Comparison of ENCODE assay signal across 8 cellular contexts in genomic region chr3:195271116-195271858, GRCh38. TPM values are rescaled to one million over a fixed set of nuclear protein-coding genes. Genes with fewer than 3 reads are reported as not detected.
A peak's percentile ranks its signal among the peaks of the same experiment; 100 is the strongest.
DNase-seq lines count a peak whose midpoint lies in the region; ATAC-seq, FAIRE-seq and TF ChIP-seq lines count a peak whose summit lies in the region.

A gene with protein sequence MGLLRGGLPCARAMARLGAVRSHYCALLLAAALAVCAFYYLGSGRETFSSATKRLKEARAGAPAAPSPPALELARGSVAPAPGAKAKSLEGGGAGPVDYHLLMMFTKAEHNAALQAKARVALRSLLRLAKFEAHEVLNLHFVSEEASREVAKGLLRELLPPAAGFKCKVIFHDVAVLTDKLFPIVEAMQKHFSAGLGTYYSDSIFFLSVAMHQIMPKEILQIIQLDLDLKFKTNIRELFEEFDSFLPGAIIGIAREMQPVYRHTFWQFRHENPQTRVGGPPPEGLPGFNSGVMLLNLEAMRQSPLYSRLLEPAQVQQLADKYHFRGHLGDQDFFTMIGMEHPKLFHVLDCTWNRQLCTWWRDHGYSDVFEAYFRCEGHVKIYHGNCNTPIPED (minus strand): TSS chr3:195271159. CDS start chr3:195271058, 101 bp downstream.

- intact Hi-C loops in breast epithelium (cut with DNase I; ENCODE audit: low total_unique reads): no loop called here

- 0% methylated on average over 52 to 62 of the region's 62 CpGs for WGBS in small intestine, 3 donors

- H3K4me3 ChIP-seq in AG04450 (ENCODE audit: low read depth, low read length) (peak within 1 kb of the TSS; percentile 81), breast epithelium (peak within 1 kb of the TSS; percentile 63 to 95 (median 72)), small intestine (ENCODE audit: low read depth in 1 of 2, low read length in 2 of 2) (peak within 1 kb of the TSS; percentile 66 to 70)

- DNase-seq in AG04450 (ENCODE audit: low read depth, low spot score) (no peak), NCI-H2171 (lab: John Stamatoyannopoulos, UW) (peak; percentile 83), breast epithelium (ENCODE audit: low spot score in 2 of 2) (peak; percentile 63 to 83), iPS-NIHi11 (ENCODE audit: low spot score) (peak; percentile 94), small intestine (peak; percentile 88)

- ATAC-seq in GM18868 (IDR thresholded peaks at IDR 0.05; ENCODE audit: unreplicated experiment) (peak; percentile 79), HG03108 (IDR thresholded peaks at IDR 0.05; ENCODE audit: unreplicated experiment) (peak; percentile 84)

- H3K27ac ChIP-seq in AG04450 (ENCODE audit: low read depth, low read length) (peak within 1 kb of the TSS; percentile 39), VCaP (peak within 1 kb of the TSS; percentile 80), breast epithelium (peak within 1 kb of the TSS; percentile 14 to 70), small intestine (ENCODE audit: low read depth in 1 of 2, low read length in 1 of 2) (peak within 1 kb of the TSS; percentile 77 to 88)

- TF ChIP-seq POLR2A in breast epithelium (IDR thresholded peaks at IDR 0.05): no peak

- H3K27me3 ChIP-seq in AG04450 (ENCODE audit: control insufficient read depth, insufficient read depth, low read length) (no peaks in the 10 kb centered on the region), breast epithelium (no peaks in the 10 kb centered on the region), small intestine (ENCODE audit: control insufficient read depth in 2 of 2, insufficient read depth in 2 of 2, low read length in 2 of 2) (no peaks in the 10 kb centered on the region)

- peaks cover 0 to 8% of the 10 kb centered on the region in 2 donors for H3K4me1 ChIP-seq in breast epithelium
- H3K4me1 ChIP-seq in small intestine (ENCODE audit: control insufficient read depth in 2 of 2, insufficient read depth in 1 of 2, low read depth in 1 of 2, low read length in 1 of 2): peaks cover 2 to 4% of the 10 kb centered on the region in 2 donors

- CTCF ChIA-PET in AG04450 (lab: Charles Lee): interaction anchor here (0.5 to 9.3 kb wide), 51 partner anchors 8 to 668 kb away, joined by 3 to 303 read pairs (median 5); partner anchors contain the start of genes ACAP2, LSG1 and PPP1R2

- no peak for FAIRE-seq in small intestine (lab: Jason Lieb, UNC)

- POLR2A ChIA-PET in AG04450 (lab: Yijun Ruan, JAX): interaction anchor here (0.8 to 2.2 kb wide), 9 partner anchors 13 to 599 kb away, joined by 3 to 15 read pairs (median 4); partner anchors contain the start of genes ACAP2, LSG1 and PPP1R2

- no peaks in the 10 kb centered on the region; the same call in 1 of the 2 replicates for H3K9me3 ChIP-seq in AG04450 (ENCODE audit: control insufficient read depth, insufficient read depth, low read length)
- H3K9me3 ChIP-seq in breast epithelium: no peaks in the 10 kb centered on the region
- H3K9me3 ChIP-seq in small intestine (ENCODE audit: control insufficient read depth, low read depth): no peaks in the 10 kb centered on the region

- H3K36me3 ChIP-seq in breast epithelium (no peaks in the 10 kb centered on the region), small intestine (ENCODE audit: control insufficient read depth in 2 of 2, insufficient read depth in 2 of 2, low read length in 2 of 2) (peaks cover 0 to 4% of the 10 kb centered on the region in 2 donors)

- TF ChIP-seq CTCF in AG04450 (IDR thresholded peaks at IDR 0.05; ENCODE audit: low read depth, low read length) (peak; percentile 86), VCaP (conservative IDR thresholded peaks at IDR 0.05) (peak; percentile 94), breast epithelium (IDR thresholded peaks at IDR 0.05) (peak; percentile 55 to 97 (median 91))

RNA-seq across cellular contexts. Expression of the gene that starts here (rescaled TPM):
- polyA plus RNA-seq in AG04450 (2011; rRNA removed) (16.5 and 17.3 TPM in 2 replicates), small intestine (1 to 10 TPM in 2 of 3 donors, under 1 TPM in 1; 0.81 to 7.6 (median 1.6) TPM)
- 12.2 and 15.9 TPM in 2 replicates for polyA minus RNA-seq in AG04450 (2011; rRNA and poly(A)+ RNA removed)
- 10 to 100 TPM in 2 of 3 donors, 1 to 10 TPM in 1; 7.2 to 13.0 (median 10.8) TPM for total RNA-seq in breast epithelium
